20 cellular contexts compared by ENCODE assay signal in the genomic region with DNA sequence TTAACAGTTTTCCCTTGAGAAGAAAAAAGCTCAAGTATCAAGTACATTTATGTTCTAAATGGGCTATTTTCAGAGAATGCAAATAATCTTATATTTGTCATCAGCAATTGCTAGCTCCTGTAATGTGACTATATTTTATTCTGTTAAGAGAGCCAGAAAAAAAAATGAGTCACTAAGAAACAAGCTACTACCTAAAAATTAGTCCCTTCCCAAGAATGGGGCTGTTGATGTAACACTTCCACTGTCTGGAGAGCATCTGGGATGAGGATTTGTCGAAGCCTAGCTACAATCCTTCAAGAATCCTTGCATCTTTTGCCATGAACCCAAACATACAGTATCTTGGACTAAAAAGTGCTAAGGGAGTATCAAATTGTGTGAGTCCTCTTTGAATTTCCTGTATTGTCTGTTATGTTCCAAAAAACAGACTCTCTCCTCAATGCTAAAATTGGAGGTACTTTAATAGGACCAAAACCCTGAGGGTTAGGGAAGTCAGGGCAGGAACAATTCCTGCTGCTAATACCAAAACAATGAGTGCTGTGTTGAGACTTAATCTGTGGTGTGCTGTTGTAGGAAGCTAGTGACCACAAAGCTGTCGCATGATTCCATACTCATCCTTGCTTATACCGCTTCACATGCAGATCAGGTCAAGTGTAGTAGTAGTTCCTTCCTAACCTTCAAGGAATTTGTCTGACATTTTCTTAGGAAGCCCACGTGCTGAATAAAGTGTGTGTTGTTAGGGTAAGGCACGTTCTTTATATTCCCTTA. TPM values are rescaled to one million over a fixed set of nuclear protein-coding genes. Genes with fewer than 3 reads are reported as not detected.
DNase-seq lines count a peak whose midpoint lies in the region; ATAC-seq and TF ChIP-seq lines count a peak whose summit lies in the region.
"Had no signal": no experiment of that assay in that cellular context is flagged by ENCODE, and none has a peak within 500 bp of the region (broad histone marks: within the 10 kb centered on the region; RNA-seq: fewer than 3 reads in every experiment).

No MANE protein-coding gene starts in this region.

- H3K4me3 ChIP-seq in A673 (ENCODE audit: low read depth, low read length, poor library complexity, severe bottlenecking) (no peak overlapping the region), brain microvascular endothelial cell (ENCODE audit: low read depth, low read length) (no peak overlapping the region), sigmoid colon (no peak overlapping the region), Peyer's patch (no peak overlapping the region)
- H3K4me3 ChIP-seq: A549, PC-9 had no signal

- no TSS peak for BruUV-seq in A673 (replicated peaks; lab: Mats Ljungman, UMichigan)

- POLR2A ChIA-PET in A673 (lab: Charles Lee; ENCODE audit: low non-redundant PET): interaction anchor here (0.6 kb wide), 1 partner anchor 69 kb away, joined by 3 read pairs; no protein-coding TSS in a partner anchor

- intact Hi-C loops in A673 (cut with micrococcal nuclease; ENCODE audit: unreplicated experiment) (no loop called here), sigmoid colon (cut with DNase I) (no loop called here)

- TF ChIP-seq POLR2A in sigmoid colon (IDR thresholded peaks at IDR 0.05): no peak
- no peak for TF ChIP-seq POLR2A in Peyer's patch (IDR thresholded peaks at IDR 0.05)

- in situ Hi-C loops in brain microvascular endothelial cell (cut with HindIII; ENCODE audit: low pct_ligation_motif_present, low sequenced_read_pairs): no loop called here

- ATAC-seq in HG03045 (IDR thresholded peaks at IDR 0.05; ENCODE audit: unreplicated experiment): no peak
- ATAC-seq: A549; activated CD8-positive, alpha-beta T cell treated with anti-CD3 and anti-CD28 coated beads, Interleukin-2, amount 10 ng/mL, durations not matched to agents 7 days and 5 days had no signal

- no peaks in the 10 kb centered on the region for H3K27me3 ChIP-seq in A673 (replicated peaks; ENCODE audit: insufficient read depth, low read depth, low read length, poor library complexity)
- H3K27me3 ChIP-seq in brain microvascular endothelial cell (replicated peaks): no peaks in the 10 kb centered on the region
- no peaks in the 10 kb centered on the region for H3K27me3 ChIP-seq in layer of hippocampus (ENCODE audit: control insufficient read depth, insufficient read depth, low read length)
- H3K27me3 ChIP-seq in sigmoid colon: no peaks in the 10 kb centered on the region
- no peaks in the 10 kb centered on the region for H3K27me3 ChIP-seq in Peyer's patch

- H3K27ac ChIP-seq in A673 (ENCODE audit: low read depth, low read length, poor library complexity, severe bottlenecking) (peak overlapping the region; percentile 63), brain microvascular endothelial cell (no peak overlapping the region), layer of hippocampus (ENCODE audit: low read depth, low read length) (peak overlapping the region; percentile 69), sigmoid colon (no peak overlapping the region), Peyer's patch (no peak overlapping the region)
- H3K27ac ChIP-seq: A549, KMS-11, neutrophil, PC-9, VCaP had no signal

- CTCF ChIA-PET in A673 (lab: Charles Lee): no interaction called here

- H3K4me1 ChIP-seq in A673 (ENCODE audit: insufficient read depth, low read length, poor library complexity, severe bottlenecking) (peaks cover 43% of the 10 kb centered on the region), sigmoid colon (peaks cover 0 to 12% (median 5%) of the 10 kb centered on the region in 4 donors), Peyer's patch (peaks cover 0 to 7% (median 3%) of the 10 kb centered on the region in 4 donors)

- TF ChIP-seq EP300 in sigmoid colon (IDR thresholded peaks at IDR 0.05): no peak

- no peaks in the 10 kb centered on the region for H3K9me3 ChIP-seq in A673 (ENCODE audit: low read depth, low read length, poor library complexity, severe bottlenecking)
- no peaks in the 10 kb centered on the region for H3K9me3 ChIP-seq in sigmoid colon
- H3K9me3 ChIP-seq in Peyer's patch: no peaks in the 10 kb centered on the region
- H3K9me3 ChIP-seq: A549, neutrophil had no signal

- no peak for DNase-seq in A673 (ENCODE audit: low spot score)
- DNase-seq in HCEC 1CT: peak; percentile 62
- DNase-seq in brain microvascular endothelial cell: peak; percentile 27
- DNase-seq in sigmoid colon: no peak
- no peak for DNase-seq in Peyer's patch
- no peak for DNase-seq in GM20000 (ENCODE audit: low spot score)
- DNase-seq: activated CD8-positive, alpha-beta T cell treated with anti-CD3 and anti-CD28 coated beads, Interleukin-2, amount 10 ng/mL, durations not matched to agents 7 days and 5 days; amniotic stem cell; glutamatergic neuron; NCI-H524 treated with DMSO at 0.1 percent for 48 hours; PC-9 had no signal

- H3K36me3 ChIP-seq in A673 (ENCODE audit: insufficient read depth, low read length, poor library complexity, severe bottlenecking): peaks cover 5% of the 10 kb centered on the region
- no peaks in the 10 kb centered on the region for H3K36me3 ChIP-seq in brain microvascular endothelial cell (replicated peaks)
- no peaks in the 10 kb centered on the region for H3K36me3 ChIP-seq in sigmoid colon
- H3K36me3 ChIP-seq in Peyer's patch: no peaks in the 10 kb centered on the region
- H3K36me3 ChIP-seq: neutrophil had no signal

- 61 to 75% methylated on average over 5 of the region's 5 CpGs for WGBS in sigmoid colon, 2 donors

- no peak for TF ChIP-seq CTCF in A673 (conservative IDR thresholded peaks at IDR 0.05; ENCODE audit: low read depth, low read length)
- TF ChIP-seq CTCF in brain microvascular endothelial cell (IDR thresholded peaks at IDR 0.05; ENCODE audit: low read depth, low read length, missing control alignments): no peak
- no peak for TF ChIP-seq CTCF in sigmoid colon (IDR thresholded peaks at IDR 0.05)
- no peak for TF ChIP-seq CTCF in Peyer's patch (IDR thresholded peaks at IDR 0.05)
- no peak for TF ChIP-seq CTCF in GM20000 (IDR thresholded peaks at IDR 0.05; ENCODE audit: extremely low read depth, missing control alignments)

RNA-seq across cellular contexts. Expression of a gene that starts 4.9 kb away (rescaled TPM):
- total RNA-seq in A673 (2021): 373 and 378 TPM in 2 replicates
- 10 to 100 TPM; 30.9 to 45.3 (median 36.8) TPM for total RNA-seq in sigmoid colon
- 10 to 100 TPM in 1 of 3 donors, 1 to 10 TPM in 2; 5.8 to 13.3 (median 9.0) TPM for polyA plus RNA-seq in sigmoid colon
- total RNA-seq in Peyer's patch: 10 to 100 TPM; 22.6 to 71.8 (median 30.6) TPM

RNA-seq across cellular contexts. Expression of a gene that starts 47.4 kb away (rescaled TPM):
- total RNA-seq in A673 (2021): 5.0 and 5.5 TPM in 2 replicates
- not detected for total RNA-seq in sigmoid colon
- not detected for polyA plus RNA-seq in sigmoid colon
- not detected for total RNA-seq in Peyer's patch
- total RNA-seq: activated CD8-positive, alpha-beta T cell treated with anti-CD3 and anti-CD28 coated beads, Interleukin-2, amount 10 ng/mL, durations not matched to agents 7 days and 5 days; activated T-helper 1 cell treated with anti-CD3 and anti-CD28 coated beads, Interleukin-12 subunit alpha, Interleukin-12 subunit beta, Interleukin-2, Interleukin-4 antibody, amounts not matched to agents 30 ng/mL and 10 ng/mL and 1 ng/mL, durations not matched to agents 14 hours and 24 hours and 36 hours; cerebellum; mesothelial cell of epicardium; PC-9 had no signal

Comparison
In these comparisons a context has a peak if more than half of its experiments do, and no peak if none do; other contexts are left out.
1. DNase-seq: peak in HCEC 1CT (single experiment) and brain microvascular endothelial cell (single experiment); none in A673 (single experiment), sigmoid colon (single experiment), Peyer's patch (0 of 3) and GM20000 (single experiment).
2. H3K27ac ChIP-seq: peak in A673 (single experiment) and layer of hippocampus (single experiment); none in brain microvascular endothelial cell (single experiment), sigmoid colon (0 of 4) and Peyer's patch (0 of 4).